ENCODE assay signal across 8 cellular contexts in genomic region chr9:130578865-130579737, GRCh38. TPM values are rescaled to one million over a fixed set of nuclear protein-coding genes. Genes with fewer than 3 reads are reported as not detected.
DNase-seq lines count a peak whose midpoint lies in the region; ATAC-seq and TF ChIP-seq lines count a peak whose summit lies in the region.

FUBP3 (plus strand) TSS chr9:130579577; CDS start chr9:130579681, 104 bp downstream.

- H3K4me1 ChIP-seq in Panc1 (ENCODE audit: control insufficient read depth, insufficient read depth, low read length): peaks cover 8% of the 10 kb centered on the region

- no peaks in the 10 kb centered on the region for H3K27me3 Mint-ChIP-seq in activated T-cell treated with anti-CD3 and anti-CD28 coated beads, Interleukin-2, amount 50 U/mL, for 4 hours (ENCODE audit: low read depth)

- no peaks in the 10 kb centered on the region for H3K9me3 Mint-ChIP-seq in activated T-cell treated with anti-CD3 and anti-CD28 coated beads, Interleukin-2, amount 50 U/mL, for 4 hours

- peak within 1 kb of the TSS; percentile 88 for H3K4me3 Mint-ChIP-seq in activated T-cell treated with anti-CD3 and anti-CD28 coated beads, Interleukin-2, amount 50 U/mL, for 4 hours

- intact Hi-C loops in Panc1 (cut with micrococcal nuclease; ENCODE audit: unreplicated experiment): no loop called here

- peak within 1 kb of the TSS; percentile 91 for H3K27ac ChIP-seq in Panc1 (ENCODE audit: low read length)

- no peaks in the 10 kb centered on the region for H3K9me3 ChIP-seq in Panc1 (ENCODE audit: control insufficient read depth, insufficient read depth, low read depth, low read length)

- in situ Hi-C loops in Panc1 (cut with HindIII; ENCODE audit: low pct_unique_long_range_greater_than_20kb, low sequenced_read_pairs): no loop called here

- POLR2A ChIA-PET in Panc1 (lab: Charles Lee): no interaction called here

- CTCF ChIA-PET in Panc1 (lab: Charles Lee): no interaction called here

- peaks cover 2% of the 10 kb centered on the region; the same call in 1 of the 2 replicates for H3K36me3 ChIP-seq in Panc1 (ENCODE audit: control insufficient read depth, insufficient read depth, low read length)

- peak; percentile 79 for ATAC-seq in GM21619 (IDR thresholded peaks at IDR 0.05; ENCODE audit: unreplicated experiment)
- peak; percentile 99 for ATAC-seq in Panc1
- peak; percentile 92 for ATAC-seq in activated T-cell treated with anti-CD3 and anti-CD28 coated beads, Interleukin-2, amount 50 U/mL, for 4 hours
- peak; percentile 96 for ATAC-seq in esophagus mucosa

- DNase-seq in DMS114 treated with DMSO at 0.1 percent for 48 hours (lab: John Stamatoyannopoulos, UW; ENCODE audit: unreplicated experiment) (peak; percentile 65), KG1 (lab: John Stamatoyannopoulos, UW) (peak; percentile 83), Panc1 (ENCODE audit: low read depth, low spot score) (peak; percentile 30), myocyte (ENCODE audit: low read depth) (peak; percentile 95)
- DNase-seq in activated T-cell treated with anti-CD3 and anti-CD28 coated beads, Interleukin-2, amount 50 U/mL, for 4 hours: peak; percentile 85
- peak; percentile 80 to 86 for DNase-seq in stimulated activated CD8-positive, alpha-beta memory T cell treated with anti-CD3 and anti-CD28 coated beads, Interleukin-7, amount 100 ng/mL, for 4 hours (ENCODE audit: low read depth in 2 of 2)

- H3K27me3 ChIP-seq in Panc1 (ENCODE audit: control insufficient read depth, insufficient read depth, low read length): no peaks in the 10 kb centered on the region

- H3K4me1 Mint-ChIP-seq in activated T-cell treated with anti-CD3 and anti-CD28 coated beads, Interleukin-2, amount 50 U/mL, for 4 hours (ENCODE audit: low read depth): peaks cover 39% of the 10 kb centered on the region

- H3K36me3 Mint-ChIP-seq in activated T-cell treated with anti-CD3 and anti-CD28 coated beads, Interleukin-2, amount 50 U/mL, for 4 hours (ENCODE audit: insufficient read depth): peaks cover 12% of the 10 kb centered on the region

- TF ChIP-seq CTCF in Panc1 (IDR thresholded peaks at IDR 0.05): no peak

- peak within 1 kb of the TSS; percentile 92 to 93 for H3K4me3 ChIP-seq in Panc1 (ENCODE audit: low read depth in 2 of 2, low read length in 2 of 2)

- BruUV-seq in Panc1 (replicated peaks; lab: Mats Ljungman, UMichigan): TSS peak; percentile 98

RNA-seq across cellular contexts. Expression of gene FUBP3, which starts in this region (rescaled TPM):
- total RNA-seq in Panc1 (2021; ENCODE audit: unreplicated experiment) (46.6 TPM), esophagus mucosa (29.2 TPM), myocyte (37.1 and 45.7 TPM in 2 replicates)
- polyA plus RNA-seq in Panc1 (2012; ENCODE audit: insufficient read length): 73.9 TPM
- total RNA-seq in activated T-cell treated with anti-CD3 and anti-CD28 coated beads, Interleukin-2, amount 50 U/mL, for 4 hours: 10 to 100 TPM; 50.5 to 54.4 (median 53.4) TPM
- 48.9 TPM for polyA plus RNA-seq in myocyte (2012)

Comparison
In these comparisons a context has a peak if more than half of its experiments do, and no peak if none do; other contexts are left out.
1. Peak in every context shown above with its lines: DNase-seq, ATAC-seq, H3K4me3 ChIP-seq and H3K27ac ChIP-seq.
2. DNase-seq: peak in every context shown above with its lines; median percentile 95 in myocyte; 85 in activated T-cell treated with anti-CD3 and anti-CD28 coated beads, Interleukin-2, amount 50 U/mL, for 4 hours; 83 in KG1; 83 in stimulated activated CD8-positive, alpha-beta memory T cell treated with anti-CD3 and anti-CD28 coated beads, Interleukin-7, amount 100 ng/mL, for 4 hours; 65 in DMS114 treated with DMSO at 0.1 percent for 48 hours; 30 in Panc1.